18 cellular contexts compared by ENCODE assay signal in genomic region chr20:38272961-38273360, GRCh38. TPM values are rescaled to one million over a fixed set of nuclear protein-coding genes. Genes with fewer than 3 reads are reported as not detected.
DNase-seq lines count a peak whose midpoint lies in the region; ATAC-seq and TF ChIP-seq lines count a peak whose summit lies in the region.
"Had no signal": no experiment of that assay in that cellular context is flagged by ENCODE, and none has a peak within 500 bp of the region (broad histone marks: within the 10 kb centered on the region; RNA-seq: fewer than 3 reads in every experiment).

No MANE protein-coding gene starts in this region.

- H3K9me3 Mint-ChIP-seq in activated CD4-positive, alpha-beta T cell treated with anti-CD3 and anti-CD28 coated beads, Interleukin-2, amount 10 ng/mL, durations not matched to agents 24 days and 14 days = no peaks in the 10 kb centered on the region
- peaks cover 0 to 4% (median 0%) of the 10 kb centered on the region in 11 donors for H3K9me3 Mint-ChIP-seq in naive thymus-derived CD4-positive, alpha-beta T cell

- H3K4me3 Mint-ChIP-seq in activated CD4-positive, alpha-beta T cell treated with anti-CD3 and anti-CD28 coated beads, Interleukin-2, amount 10 ng/mL, durations not matched to agents 24 days and 14 days = no peak overlapping the region
- no peak overlapping the region for H3K4me3 Mint-ChIP-seq in naive thymus-derived CD4-positive, alpha-beta T cell

- H3K4me3 ChIP-seq in AG10803 (ENCODE audit: low read length) (no peak overlapping the region), osteoblast (ENCODE audit: insufficient read depth, low read length) (no peak overlapping the region)
- H3K4me3 ChIP-seq in naive thymus-derived CD4-positive, alpha-beta T cell (ENCODE audit: low read length) = no peak overlapping the region
- H3K4me3 ChIP-seq: psoas muscle had no signal

- H3K36me3 Mint-ChIP-seq in activated CD4-positive, alpha-beta T cell treated with anti-CD3 and anti-CD28 coated beads, Interleukin-2, amount 10 ng/mL, durations not matched to agents 24 days and 14 days (ENCODE audit: low read depth) = no peaks in the 10 kb centered on the region
- H3K36me3 Mint-ChIP-seq in naive thymus-derived CD4-positive, alpha-beta T cell = peaks cover 0 to 3% (median 0%) of the 10 kb centered on the region in 5 donors

- peak overlapping the region; percentile 75 for H3K27ac ChIP-seq in osteoblast (ENCODE audit: low read depth, low read length)
- no peak overlapping the region for H3K27ac ChIP-seq in naive thymus-derived CD4-positive, alpha-beta T cell (ENCODE audit: low read depth, low read length)
- H3K27ac ChIP-seq: psoas muscle had no signal

- H3K27me3 Mint-ChIP-seq in activated CD4-positive, alpha-beta T cell treated with anti-CD3 and anti-CD28 coated beads, Interleukin-2, amount 10 ng/mL, durations not matched to agents 24 days and 14 days = peaks cover 11% of the 10 kb centered on the region
- H3K27me3 Mint-ChIP-seq in naive thymus-derived CD4-positive, alpha-beta T cell = peaks cover 0 to 24% (median 11%) of the 10 kb centered on the region in 5 donors

- peaks cover 45% of the 10 kb centered on the region for H3K4me1 ChIP-seq in osteoblast (ENCODE audit: insufficient read depth, low read length)
- H3K4me1 ChIP-seq in naive thymus-derived CD4-positive, alpha-beta T cell (ENCODE audit: control insufficient read depth in 2 of 2, insufficient read depth in 2 of 2, low read length in 2 of 2) = no peaks in the 10 kb centered on the region
- H3K4me1 ChIP-seq: psoas muscle had no signal

- no peaks in the 10 kb centered on the region for H3K4me1 Mint-ChIP-seq in activated CD4-positive, alpha-beta T cell treated with anti-CD3 and anti-CD28 coated beads, Interleukin-2, amount 10 ng/mL, durations not matched to agents 24 days and 14 days
- peaks cover 0 to 2% (median 0%) of the 10 kb centered on the region in 7 donors for H3K4me1 Mint-ChIP-seq in naive thymus-derived CD4-positive, alpha-beta T cell

- H3K79me2 ChIP-seq in osteoblast (ENCODE audit: insufficient read depth, low read length) = no peaks in the 10 kb centered on the region

- peak; percentile 54 for DNase-seq in AG10803 (ENCODE audit: low read depth)
- peak; percentile 93 for DNase-seq in M059J (ENCODE audit: low read depth)
- DNase-seq in dermis blood vessel endothelial cell = peak; percentile 44
- DNase-seq in osteoblast (ENCODE audit: insufficient read length, low spot score, missing footprints) = peak; percentile 74
- no peak for DNase-seq in activated T-cell treated with anti-CD3 and anti-CD28 coated beads, Interleukin-2, amount 50 U/mL, for 48 hours
- no peak for DNase-seq in activated CD4-positive, alpha-beta T cell treated with anti-CD3 and anti-CD28 coated beads, Interleukin-2, amount 10 ng/mL, durations not matched to agents 24 days and 14 days
- no peak for DNase-seq in naive thymus-derived CD4-positive, alpha-beta T cell
- DNase-seq in iPS-NIHi11 (ENCODE audit: low spot score) = no peak
- DNase-seq: activated CD8-positive, alpha-beta memory T cell treated with anti-CD3 and anti-CD28 coated beads for 24 hours; activated effector memory CD4-positive, alpha-beta T cell treated with anti-CD3 and anti-CD28 coated beads, Interleukin-2, amount 50 U/mL, for 16 hours; glutamatergic neuron; KBM-7; NCI-H1436 treated with DMSO at 0.1 percent for 48 hours; NCI-H446 treated with DMSO at 0.1 percent for 48 hours; psoas muscle; stimulated activated CD4-positive, alpha-beta T cell treated with anti-CD3 and anti-CD28 coated beads, Interleukin-2, amount 100 ng/mL, for 48 hours had no signal

- peaks cover 4% of the 10 kb centered on the region for H3K9me3 ChIP-seq in osteoblast (ENCODE audit: low read depth, low read length)
- H3K9me3 ChIP-seq in naive thymus-derived CD4-positive, alpha-beta T cell (ENCODE audit: control insufficient read depth in 2 of 3, low read length in 3 of 3) = no peaks in the 10 kb centered on the region
- H3K9me3 ChIP-seq: psoas muscle had no signal

- POLR2A ChIA-PET in naive thymus-derived CD4-positive, alpha-beta T cell (lab: Charles Lee) = no interaction called here

- H3K27ac Mint-ChIP-seq in activated CD4-positive, alpha-beta T cell treated with anti-CD3 and anti-CD28 coated beads, Interleukin-2, amount 10 ng/mL, durations not matched to agents 24 days and 14 days = no peak overlapping the region
- H3K27ac Mint-ChIP-seq in naive thymus-derived CD4-positive, alpha-beta T cell = no peak overlapping the region

- no peaks in the 10 kb centered on the region for H3K27me3 ChIP-seq in osteoblast (ENCODE audit: insufficient read depth, low read length)
- H3K27me3 ChIP-seq in naive thymus-derived CD4-positive, alpha-beta T cell (ENCODE audit: control insufficient read depth in 2 of 2, insufficient read depth in 2 of 2, low read length in 2 of 2) = no peaks in the 10 kb centered on the region

- peak overlapping the region; percentile 20 for H2AFZ ChIP-seq in osteoblast (ENCODE audit: low read length)

- H3K36me3 ChIP-seq in osteoblast (ENCODE audit: insufficient read depth, low read length) = no peaks in the 10 kb centered on the region
- no peaks in the 10 kb centered on the region for H3K36me3 ChIP-seq in naive thymus-derived CD4-positive, alpha-beta T cell (ENCODE audit: control insufficient read depth in 2 of 3, insufficient read depth in 3 of 3, low read length in 3 of 3)

- intact Hi-C loops in activated CD4-positive, alpha-beta T cell treated with anti-CD3 and anti-CD28 coated beads, Interleukin-2, amount 10 ng/mL, durations not matched to agents 24 days and 14 days (cut with micrococcal nuclease) = no loop called here
- intact Hi-C loops in naive thymus-derived CD4-positive, alpha-beta T cell (cut with micrococcal nuclease) = no loop called here

- CTCF ChIA-PET in naive thymus-derived CD4-positive, alpha-beta T cell (lab: Charles Lee) = no interaction called here

- peak overlapping the region; percentile 25 for H3K4me2 ChIP-seq in osteoblast (ENCODE audit: insufficient read depth, low read length)

- no peak for TF ChIP-seq CTCF in AG10803 (conservative IDR thresholded peaks at IDR 0.05; ENCODE audit: low read length)
- TF ChIP-seq CTCF in osteoblast (IDR thresholded peaks at IDR 0.05; ENCODE audit: extremely low read depth, low read depth, low read length) = no peak

- no peak for ATAC-seq in naive thymus-derived CD4-positive, alpha-beta T cell
- ATAC-seq: psoas muscle had no signal

- H4K20me1 ChIP-seq in osteoblast (ENCODE audit: insufficient read depth, low read length) = no peaks in the 10 kb centered on the region

RNA-seq across cellular contexts. Expression of gene KIAA1755, which starts 12.4 kb away (rescaled TPM):
- total RNA-seq in M059J (2014; rRNA removed; shearing (Covaris generic)) = 1.8 and 3.8 TPM in 2 replicates
- total RNA-seq in dermis blood vessel endothelial cell (0.05 and 0.51 TPM in 2 replicates), osteoblast (2.5 and 2.7 TPM in 2 replicates)
- not detected in 2 replicates for total RNA-seq in activated CD4-positive, alpha-beta T cell treated with anti-CD3 and anti-CD28 coated beads, Interleukin-2, amount 10 ng/mL, durations not matched to agents 24 days and 14 days
- total RNA-seq in naive thymus-derived CD4-positive, alpha-beta T cell = not detected
- polyA plus RNA-seq in naive thymus-derived CD4-positive, alpha-beta T cell = not detected
- total RNA-seq: bronchial epithelial cell had no signal

RNA-seq across cellular contexts. Expression of gene BPI, which starts 31.0 kb away (rescaled TPM):
- total RNA-seq in M059J (2014; rRNA removed; shearing (Covaris generic)) = 0.91 and 1.5 TPM in 2 replicates
- total RNA-seq in dermis blood vessel endothelial cell (not detected in 2 replicates), osteoblast (under 0.01 TPM in 1 of 2 replicates, not detected in the other)
- total RNA-seq in activated CD4-positive, alpha-beta T cell treated with anti-CD3 and anti-CD28 coated beads, Interleukin-2, amount 10 ng/mL, durations not matched to agents 24 days and 14 days = not detected in 2 replicates
- 1 to 10 TPM in 1 of 5 experiments, under 1 TPM in 1, not detected in 3; 0.29 to 2.4 TPM for total RNA-seq in naive thymus-derived CD4-positive, alpha-beta T cell
- polyA plus RNA-seq in naive thymus-derived CD4-positive, alpha-beta T cell = not detected
- total RNA-seq: bronchial epithelial cell, kidney epithelial cell had no signal

Comparison
In these comparisons a context has a peak if more than half of its experiments do, and no peak if none do; other contexts are left out.
1. DNase-seq: peak in AG10803 (single experiment), M059J (single experiment), dermis blood vessel endothelial cell (single experiment) and osteoblast (single experiment); none in activated T-cell treated with anti-CD3 and anti-CD28 coated beads, Interleukin-2, amount 50 U/mL, for 48 hours (0 of 2), activated CD4-positive, alpha-beta T cell treated with anti-CD3 and anti-CD28 coated beads, Interleukin-2, amount 10 ng/mL, durations not matched to agents 24 days and 14 days (single experiment), naive thymus-derived CD4-positive, alpha-beta T cell (0 of 9) and iPS-NIHi11 (single experiment).